In the genomic region with DNA sequence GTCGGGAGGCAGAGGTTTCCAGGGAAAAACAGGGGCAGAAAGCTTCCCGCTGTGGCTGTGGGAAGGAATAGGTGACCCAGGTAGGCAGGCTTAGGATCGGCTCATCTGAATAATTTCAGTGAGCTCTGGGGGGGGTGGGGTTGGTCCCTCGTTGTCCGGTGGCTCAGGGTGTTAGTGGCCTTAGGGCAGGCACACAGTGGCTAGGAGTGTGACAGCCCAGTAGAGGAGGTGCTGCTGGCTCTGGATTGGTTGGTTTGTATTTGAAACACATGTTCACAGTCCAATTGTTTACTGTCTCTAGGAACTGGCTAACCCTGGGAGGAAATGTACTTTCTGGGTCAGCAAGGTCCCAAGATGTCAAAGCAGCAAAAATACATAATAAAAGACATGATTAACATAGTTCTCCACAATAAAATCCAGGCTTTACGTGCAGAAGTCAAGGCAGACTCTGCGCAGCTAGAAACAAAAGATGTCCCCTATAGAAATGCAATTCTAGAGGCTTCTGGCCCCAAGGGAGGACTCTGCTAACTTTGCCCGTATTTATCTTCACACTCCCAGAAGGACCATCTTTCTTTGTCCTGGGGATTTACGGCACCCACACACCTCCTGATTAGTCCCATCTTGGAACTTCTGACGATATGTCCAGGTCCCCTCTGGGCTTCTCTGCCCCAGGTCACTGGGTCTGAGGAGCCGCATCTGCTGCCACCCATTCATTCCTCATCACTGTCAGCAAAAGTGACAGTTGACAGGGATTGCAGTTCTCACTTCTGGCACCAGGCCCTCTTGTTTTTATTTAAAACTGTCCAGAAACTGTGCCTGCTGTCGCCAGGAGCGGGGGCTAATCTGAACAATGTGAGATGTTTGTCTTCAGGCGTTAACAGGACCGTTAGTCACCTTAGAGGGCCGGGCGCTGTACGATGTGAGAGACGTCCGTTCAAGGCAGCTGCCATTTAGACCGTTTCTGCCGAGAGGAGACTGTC, we compare ENCODE assay signal across 17 cellular contexts. TPM values are rescaled to one million over a fixed set of nuclear protein-coding genes. Genes with fewer than 3 reads are reported as not detected.
DNase-seq lines count a peak whose midpoint lies in the region; ATAC-seq, FAIRE-seq and TF ChIP-seq lines count a peak whose summit lies in the region.
"Had no signal": no experiment of that assay in that cellular context is flagged by ENCODE, and none has a peak within 500 bp of the region (broad histone marks: within the 10 kb centered on the region; RNA-seq: fewer than 3 reads in every experiment).

No MANE protein-coding gene starts in this region.

- H3K36me3 Mint-ChIP-seq in neural progenitor cell, result no peaks in the 10 kb centered on the region

- no peaks in the 10 kb centered on the region for H3K27me3 ChIP-seq in Loucy (ENCODE audit: insufficient read depth, low read length, poor library complexity, severe bottlenecking)
- H3K27me3 ChIP-seq in K562 (ENCODE audit: control insufficient read depth in 2 of 2, insufficient read depth in 2 of 2, low read length in 2 of 2), result peaks cover 32 to 54% of the 10 kb centered on the region in 2 experiments
- H3K27me3 ChIP-seq in neural progenitor cell, result no peaks in the 10 kb centered on the region
- H3K27me3 ChIP-seq in spleen (replicated peaks in 1 of 7), result peaks cover 0 to 19% (median 0%) of the 10 kb centered on the region in 7 donors
- H3K27me3 ChIP-seq in right atrium auricular region, result no peaks in the 10 kb centered on the region

- H3K9me1 ChIP-seq in K562 (ENCODE audit: control insufficient read depth, insufficient read depth, low read length), result no peaks in the 10 kb centered on the region

- H2AFZ ChIP-seq in Loucy (ENCODE audit: low read length) (0 out of 2 replicates have a peak overlapping the region, but pooled peaks have one; percentile 36), K562 (ENCODE audit: low read depth, low read length) (peak overlapping the region; percentile 42; the same call in 1 of the 2 replicates), neural progenitor cell (replicated peaks) (no peak overlapping the region)
- H2AFZ ChIP-seq: GM23248 had no signal

- H3K9me3 ChIP-seq in Loucy (ENCODE audit: insufficient read depth, low read depth, low read length), result no peaks in the 10 kb centered on the region
- no peaks in the 10 kb centered on the region for H3K9me3 ChIP-seq in K562 (replicated peaks; ENCODE audit: control insufficient read depth, insufficient read depth, low read depth, low read length)
- no peaks in the 10 kb centered on the region for H3K9me3 ChIP-seq in neural progenitor cell (ENCODE audit: low read depth)
- no peaks in the 10 kb centered on the region for H3K9me3 ChIP-seq in spleen
- H3K9me3 ChIP-seq in right atrium auricular region, result no peaks in the 10 kb centered on the region
- H3K9me3 ChIP-seq: A549 had no signal

- no peak overlapping the region for H3K4me2 ChIP-seq in Loucy (ENCODE audit: low read depth, low read length, poor library complexity, severe bottlenecking)
- H3K4me2 ChIP-seq in K562 (ENCODE audit: insufficient read depth, low read length), result peak overlapping the region; percentile 34; the same call in 1 of the 2 replicates
- H3K4me2 ChIP-seq in neural progenitor cell, result no peak overlapping the region
- H3K4me2 ChIP-seq: A549 had no signal

- no peaks in the 10 kb centered on the region for H3K4me1 ChIP-seq in Loucy (ENCODE audit: insufficient read depth, low read length, poor library complexity, severe bottlenecking)
- peaks cover 0 to 9% of the 10 kb centered on the region in 2 experiments; a peak in 3 of 5 replicates for H3K4me1 ChIP-seq in K562 (replicated peaks in 1 of 2; ENCODE audit: control insufficient read depth in 2 of 2, insufficient read depth in 2 of 2, low read length in 2 of 2)
- H3K4me1 ChIP-seq in neural progenitor cell, result peaks cover 6% of the 10 kb centered on the region
- peaks cover 4 to 25% (median 12%) of the 10 kb centered on the region in 6 donors for H3K4me1 ChIP-seq in spleen
- peaks cover 0 to 4% of the 10 kb centered on the region in 2 donors for H3K4me1 ChIP-seq in right atrium auricular region

- no peak for TF ChIP-seq POLR2A in K562 (conservative IDR thresholded peaks at IDR 0.05)
- TF ChIP-seq POLR2A in spleen (IDR thresholded peaks at IDR 0.05), result no peak

- no TSS peak for BruUV-seq in K562 (replicated peaks; lab: Mats Ljungman, UMichigan)

- H3F3A ChIP-seq in Loucy (ENCODE audit: low read depth), result no peaks in the 10 kb centered on the region
- no peaks in the 10 kb centered on the region for H3F3A ChIP-seq in neural progenitor cell (ENCODE audit: low read depth)

- intact Hi-C loops in K562 (cut with micrococcal nuclease) (no loop called here), spleen (cut with DNase I; ENCODE audit: low total_unique reads) (no loop called here)

- no peak overlapping the region for H3K9ac ChIP-seq in Loucy (ENCODE audit: low read depth, low read length, poor library complexity, severe bottlenecking)
- no peak overlapping the region for H3K9ac ChIP-seq in K562 (ENCODE audit: insufficient read depth in 1 of 2, low read depth in 2 of 2, low read length in 2 of 2)
- H3K9ac ChIP-seq in neural progenitor cell, result no peak overlapping the region
- H3K9ac ChIP-seq: GM23248 had no signal

- POLR2A ChIA-PET in K562 (lab: Yijun Ruan, JAX), result interaction anchor here (0.7 kb wide), 2 partner anchors 182 to 402 kb away, joined by 3 to 4 read pairs; no protein-coding TSS in a partner anchor

- TF ChIP-seq EP300 in K562 (IDR thresholded peaks at IDR 0.05; ENCODE audit: low read length), result no peak

- H3K79me2 ChIP-seq in Loucy (ENCODE audit: insufficient read depth, low read length) (no peaks in the 10 kb centered on the region), K562 (ENCODE audit: control insufficient read depth, insufficient read depth, low read length) (no peaks in the 10 kb centered on the region), neural progenitor cell (ENCODE audit: low read depth) (no peaks in the 10 kb centered on the region)

- peaks cover 12% of the 10 kb centered on the region for H3K27me3 Mint-ChIP-seq in neural progenitor cell (ENCODE audit: insufficient read depth, low read depth)

- H3K4me3 ChIP-seq in Loucy (ENCODE audit: low read length, poor library complexity, severe bottlenecking) (no peak overlapping the region), K562 (no peak overlapping the region), neural progenitor cell (no peak overlapping the region), spleen (no peak overlapping the region), right atrium auricular region (no peak overlapping the region)
- H3K4me3 ChIP-seq: A549, GM23248, SK-N-MC had no signal

- peak; percentile 32; the same call in 2 of the 3 replicates for ATAC-seq in K562
- ATAC-seq: A549, PC-3 had no signal

- FAIRE-seq in K562 (lab: Jason Lieb, UNC), result no peak
- FAIRE-seq: A549, GM12892 had no signal

- H3K27ac ChIP-seq in K562 (ENCODE audit: extremely low read depth, low read depth, low read length) (no peak overlapping the region), neural progenitor cell (no peak overlapping the region), spleen (no peak overlapping the region), right atrium auricular region (no peak overlapping the region)
- H3K27ac ChIP-seq: A549, GM23248, SK-N-MC had no signal

- H4K20me1 ChIP-seq in Loucy (ENCODE audit: insufficient read depth, low read length, poor library complexity, severe bottlenecking), result no peaks in the 10 kb centered on the region
- H4K20me1 ChIP-seq in K562 (replicated peaks; ENCODE audit: control insufficient read depth, insufficient read depth, low read length), result no peaks in the 10 kb centered on the region; the same call in 1 of the 2 replicates
- H4K20me1 ChIP-seq in neural progenitor cell (ENCODE audit: low read depth), result no peaks in the 10 kb centered on the region

- CTCF ChIA-PET in K562 (lab: Yijun Ruan, JAX; ENCODE audit: low intra/inter-chr PET ratio), result no interaction called here

- H3K36me3 ChIP-seq in Loucy (ENCODE audit: insufficient read depth, low read length) (no peaks in the 10 kb centered on the region), K562 (ENCODE audit: control insufficient read depth, insufficient read depth, low read length) (no peaks in the 10 kb centered on the region), neural progenitor cell (no peaks in the 10 kb centered on the region), spleen (no peaks in the 10 kb centered on the region), right atrium auricular region (no peaks in the 10 kb centered on the region)

- peak overlapping the region; percentile 42 for H3K27ac Mint-ChIP-seq in neural progenitor cell

- in situ Hi-C loops in K562 (cut with MboI), result loop anchor here (25.0 kb wide), 1 partner anchor 1110 kb away; no protein-coding TSS in a partner anchor

- no peak for TF ChIP-seq RAD21 in K562 (CRISPR knock-in tag; conservative IDR thresholded peaks at IDR 0.05 in 1 of 2, IDR thresholded peaks at IDR 0.05 in 1 of 2)

- H3K4me1 Mint-ChIP-seq in neural progenitor cell, result peaks cover 10% of the 10 kb centered on the region

- no peak for TF ChIP-seq CTCF in Loucy (conservative IDR thresholded peaks at IDR 0.05; ENCODE audit: low read length)
- TF ChIP-seq CTCF in K562 (IDR thresholded peaks at IDR 0.05 in 2 of 3, conservative IDR thresholded peaks at IDR 0.05 in 1 of 3; ENCODE audit: insufficient read depth in 2 of 3, low read depth in 1 of 3, low read length in 3 of 3), result 0 out of 6 replicates have a peak, but pooled peaks of 1 of the 3 experiments have one; percentile 8
- TF ChIP-seq CTCF in neural progenitor cell (IDR thresholded peaks at IDR 0.05), result no peak
- no peak for TF ChIP-seq CTCF in spleen (IDR thresholded peaks at IDR 0.05 in 8 of 11, conservative IDR thresholded peaks at IDR 0.05 in 3 of 11)
- no peak for TF ChIP-seq CTCF in right atrium auricular region (IDR thresholded peaks at IDR 0.05)

- peaks cover 4% of the 10 kb centered on the region for H3K9me3 Mint-ChIP-seq in neural progenitor cell

- DNase-seq in ELF-1 (ENCODE audit: low read depth, low spot score) (peak; percentile 77), K562 (ENCODE audit: extremely low read depth in 1 of 4, low spot score in 3 of 4) (no peak), neural progenitor cell (ENCODE audit: low spot score) (peak; percentile 15), spleen (no peak), HK-2 (ENCODE audit: unreplicated experiment) (no peak), right atrium auricular region (ENCODE audit: low spot score) (no peak)
- DNase-seq: C1 segment of cervical spinal cord, DMS 273 treated with DMSO at 0.1 percent for 48 hours, GM23248, NCI-H1930, NCI-H510A, NCI-H774, PC-3 had no signal

- 3% methylated on average over 22 of the region's 22 CpGs for WGBS in K562 (ENCODE audit: insufficient coverage, low coverage, missing lambda C conversion rate)
- 71 to 79% (median 75%) methylated on average over 22 of the region's 22 CpGs for WGBS in spleen, 5 donors

- H3K9me2 ChIP-seq in Loucy (replicated peaks; ENCODE audit: low read depth, low read length), result no peaks in the 10 kb centered on the region

- no peak overlapping the region for H3K4me3 Mint-ChIP-seq in neural progenitor cell

RNA-seq across cellular contexts. Expression of a gene that starts 18.7 kb away (rescaled TPM):
- 5.6 and 8.5 TPM in 2 replicates for total RNA-seq in K562 (2011; cell fraction: chromatin; rRNA removed; ENCODE audit: low replicate concordance)
- 13.2 and 15.8 TPM in 2 replicates for total RNA-seq in K562 (2011; cell fraction: nucleolus; rRNA removed)
- 10.8 and 11.0 TPM in 2 replicates for total RNA-seq in K562 (2011; cell fraction: nucleoplasm; rRNA removed)
- total RNA-seq in K562 (2014; rRNA removed) (5.1 and 6.5 TPM in 2 replicates), K562 (2014; rRNA removed; fragmentation: Illumina TruSeq; extraction: Trizol) (4.4 TPM in 2 replicates), K562 (2015; rRNA removed; fragmentation: Illumina TruSeq; extraction: Trizol) (4.6 and 4.7 TPM in 2 replicates), K562 (2021) (5.6 and 6.2 TPM in 2 replicates), neural progenitor cell (ENCODE audit: low replicate concordance) (5.6 and 7.5 TPM in 2 replicates), spleen (1 to 10 TPM; 3.4 to 7.0 (median 5.3) TPM), right atrium auricular region (1 to 10 TPM; 2.9 to 3.1 TPM)
- polyA plus RNA-seq in K562 (2011; rRNA removed) (2.6 and 2.9 TPM in 2 replicates), K562 (2014; fragmentation: Illumina TruSeq; extraction: Trizol) (2.8 and 3.3 TPM in 2 replicates), K562 (2014; fragmentation: Nextera tagmentation; extraction: Ambion mirVana) (1 to 10 TPM in 1 of 2 experiments, under 1 TPM in 1; 0.70 to 1.0 TPM), K562 (2014; rRNA removed) (2.9 and 3.1 TPM in 2 replicates), spleen (1 to 10 TPM; 2.6 to 4.2 (median 3.2) TPM)
- 3.1 and 8.1 TPM in 2 replicates for polyA plus RNA-seq in K562 (2011; cell fraction: cytosol; rRNA removed)
- 1.6 and 2.1 TPM in 2 replicates for polyA plus RNA-seq in K562 (2011; cell fraction: nucleus; rRNA removed)
- 2.8 and 4.0 TPM in 2 replicates for polyA plus RNA-seq in K562 (2012)
- polyA minus RNA-seq in K562 (2011; rRNA and poly(A)+ RNA removed), result 5.1 and 6.5 TPM in 2 replicates
- 3.4 and 5.0 TPM in 2 replicates for polyA minus RNA-seq in K562 (2011; cell fraction: cytosol; rRNA and poly(A)+ RNA removed)
- polyA minus RNA-seq in K562 (2011; cell fraction: nucleus; rRNA and poly(A)+ RNA removed), result 6.1 and 7.7 TPM in 2 replicates

RNA-seq across cellular contexts. Expression of a gene that starts 19.0 kb away (rescaled TPM):
- 27.3 and 28.7 TPM in 2 replicates for total RNA-seq in K562 (2011; cell fraction: chromatin; rRNA removed; ENCODE audit: low replicate concordance)
- total RNA-seq in K562 (2011; cell fraction: nucleolus; rRNA removed), result 26.3 and 26.7 TPM in 2 replicates
- total RNA-seq in K562 (2011; cell fraction: nucleoplasm; rRNA removed), result 21.8 and 29.6 TPM in 2 replicates
- 83.7 and 105 TPM in 2 replicates for total RNA-seq in K562 (2014; rRNA removed)
- 163 and 167 TPM in 2 replicates for total RNA-seq in K562 (2014; rRNA removed; fragmentation: Illumina TruSeq; extraction: Trizol)
- total RNA-seq in K562 (2015; rRNA removed; fragmentation: Illumina TruSeq; extraction: Trizol), result 123 and 133 TPM in 2 replicates
- total RNA-seq in K562 (2021), result 75.2 and 81.4 TPM in 2 replicates
- 70.3 and 109 TPM in 2 replicates for polyA plus RNA-seq in K562 (2011; rRNA removed)
- polyA plus RNA-seq in K562 (2011; cell fraction: cytosol; rRNA removed), result 27.3 and 58.0 TPM in 2 replicates
- polyA plus RNA-seq in K562 (2011; cell fraction: nucleus; rRNA removed), result 23.6 and 46.5 TPM in 2 replicates
- 60.2 and 99.7 TPM in 2 replicates for polyA plus RNA-seq in K562 (2012)
- 131 and 153 TPM in 2 replicates for polyA plus RNA-seq in K562 (2014; fragmentation: Illumina TruSeq; extraction: Trizol)
- polyA plus RNA-seq in K562 (2014; fragmentation: Nextera tagmentation; extraction: Ambion mirVana), result 100 to 1,000 TPM; 185 to 190 TPM
- polyA plus RNA-seq in K562 (2014; rRNA removed), result 163 and 186 TPM in 2 replicates
- polyA minus RNA-seq in K562 (2011; rRNA and poly(A)+ RNA removed), result 43.3 and 44.4 TPM in 2 replicates
- polyA minus RNA-seq in K562 (2011; cell fraction: cytosol; rRNA and poly(A)+ RNA removed), result 27.7 and 46.1 TPM in 2 replicates
- 19.8 and 20.9 TPM in 2 replicates for polyA minus RNA-seq in K562 (2011; cell fraction: nucleus; rRNA and poly(A)+ RNA removed)
- 76.7 and 173 TPM in 2 replicates for total RNA-seq in neural progenitor cell (ENCODE audit: low replicate concordance)
- 10 to 100 TPM; 28.1 to 62.5 (median 37.9) TPM for total RNA-seq in spleen
- 10 to 100 TPM; 40.7 to 65.0 (median 46.9) TPM for polyA plus RNA-seq in spleen
- total RNA-seq in right atrium auricular region, result 10 to 100 TPM; 35.0 to 78.1 TPM

RNA-seq across cellular contexts. Expression of a gene that starts 45.6 kb away (rescaled TPM):
- total RNA-seq in K562 (2011; cell fraction: chromatin; rRNA removed; ENCODE audit: low replicate concordance), result 0.21 and 0.25 TPM in 2 replicates
- total RNA-seq in K562 (2011; cell fraction: nucleolus; rRNA removed), result not detected in 2 replicates
- 0.44 and 0.69 TPM in 2 replicates for total RNA-seq in K562 (2011; cell fraction: nucleoplasm; rRNA removed)
- total RNA-seq in K562 (2014; rRNA removed) (0.09 and 0.94 TPM in 2 replicates), K562 (2014; rRNA removed; fragmentation: Illumina TruSeq; extraction: Trizol) (0.26 and 0.33 TPM in 2 replicates), K562 (2015; rRNA removed; fragmentation: Illumina TruSeq; extraction: Trizol) (0.11 and 0.22 TPM in 2 replicates), K562 (2021) (0.76 and 1.5 TPM in 2 replicates), neural progenitor cell (ENCODE audit: low replicate concordance) (2.2 and 11.4 TPM in 2 replicates), spleen (1 to 10 TPM; 1.6 to 5.0 (median 3.5) TPM), right atrium auricular region (1 to 10 TPM in 1 of 2 donors, under 1 TPM in 1; 0.70 to 2.3 TPM)
- polyA plus RNA-seq in K562 (2011; rRNA removed) (not detected in 2 replicates), K562 (2014; fragmentation: Illumina TruSeq; extraction: Trizol) (0.12 and 0.29 TPM in 2 replicates), K562 (2014; fragmentation: Nextera tagmentation; extraction: Ambion mirVana) (under 1 TPM in 1 of 2 experiments, not detected in 1; 0.06 TPM), K562 (2014; rRNA removed) (1.5 TPM in 2 replicates), spleen (1 to 10 TPM in 2 of 3 donors, under 1 TPM in 1; 0.35 to 3.0 (median 1.9) TPM)
- polyA plus RNA-seq in K562 (2011; cell fraction: cytosol; rRNA removed), result 0.03 and 0.12 TPM in 2 replicates
- polyA plus RNA-seq in K562 (2011; cell fraction: nucleus; rRNA removed), result 0.11 TPM in 1 of 2 replicates, not detected in the other
- 0.52 and 13.7 TPM in 2 replicates for polyA plus RNA-seq in K562 (2012)
- polyA minus RNA-seq in K562 (2011; rRNA and poly(A)+ RNA removed), result not detected in 2 replicates
- not detected in 2 replicates for polyA minus RNA-seq in K562 (2011; cell fraction: cytosol; rRNA and poly(A)+ RNA removed)
- not detected in 2 replicates for polyA minus RNA-seq in K562 (2011; cell fraction: nucleus; rRNA and poly(A)+ RNA removed)

RNA-seq across cellular contexts. Expression of a gene that starts 46.1 kb away (rescaled TPM):
- 37.0 and 96.7 TPM in 2 replicates for total RNA-seq in K562 (2011; cell fraction: chromatin; rRNA removed; ENCODE audit: low replicate concordance)
- total RNA-seq in K562 (2011; cell fraction: nucleolus; rRNA removed), result 22.0 and 32.6 TPM in 2 replicates
- total RNA-seq in K562 (2011; cell fraction: nucleoplasm; rRNA removed), result 53.4 and 65.7 TPM in 2 replicates
- total RNA-seq in K562 (2014; rRNA removed) (17.8 and 18.7 TPM in 2 replicates), K562 (2014; rRNA removed; fragmentation: Illumina TruSeq; extraction: Trizol) (24.5 and 26.1 TPM in 2 replicates), K562 (2015; rRNA removed; fragmentation: Illumina TruSeq; extraction: Trizol) (20.7 and 25.0 TPM in 2 replicates), K562 (2021) (52.2 and 59.9 TPM in 2 replicates), neural progenitor cell (ENCODE audit: low replicate concordance) (56.1 and 75.4 TPM in 2 replicates), spleen (10 to 100 TPM; 54.2 to 78.8 (median 67.5) TPM), right atrium auricular region (10 to 100 TPM; 23.7 to 34.3 TPM)
- polyA plus RNA-seq in K562 (2011; rRNA removed) (19.4 and 22.9 TPM in 2 replicates), K562 (2014; fragmentation: Illumina TruSeq; extraction: Trizol) (50.7 and 52.0 TPM in 2 replicates), K562 (2014; fragmentation: Nextera tagmentation; extraction: Ambion mirVana) (10 to 100 TPM; 25.3 to 40.0 TPM), K562 (2014; rRNA removed) (20.9 and 26.0 TPM in 2 replicates), spleen (10 to 100 TPM; 30.6 to 34.3 (median 33.4) TPM)
- polyA plus RNA-seq in K562 (2011; cell fraction: cytosol; rRNA removed), result 8.7 and 15.8 TPM in 2 replicates
- polyA plus RNA-seq in K562 (2011; cell fraction: nucleus; rRNA removed), result 28.0 and 40.0 TPM in 2 replicates
- polyA plus RNA-seq in K562 (2012), result 37.3 and 38.0 TPM in 2 replicates
- 60.3 and 74.4 TPM in 2 replicates for polyA minus RNA-seq in K562 (2011; rRNA and poly(A)+ RNA removed)
- 38.7 and 40.3 TPM in 2 replicates for polyA minus RNA-seq in K562 (2011; cell fraction: cytosol; rRNA and poly(A)+ RNA removed)
- polyA minus RNA-seq in K562 (2011; cell fraction: nucleus; rRNA and poly(A)+ RNA removed), result 14.8 and 28.8 TPM in 2 replicates

Comparison
In these comparisons a context has a peak if more than half of its experiments do, and no peak if none do; other contexts are left out.
1. DNase-seq: peak in ELF-1 (single experiment) and neural progenitor cell (single experiment); none in K562 (0 of 4), spleen (single experiment), HK-2 (single experiment) and right atrium auricular region (single experiment).